In the genomic region with DNA sequence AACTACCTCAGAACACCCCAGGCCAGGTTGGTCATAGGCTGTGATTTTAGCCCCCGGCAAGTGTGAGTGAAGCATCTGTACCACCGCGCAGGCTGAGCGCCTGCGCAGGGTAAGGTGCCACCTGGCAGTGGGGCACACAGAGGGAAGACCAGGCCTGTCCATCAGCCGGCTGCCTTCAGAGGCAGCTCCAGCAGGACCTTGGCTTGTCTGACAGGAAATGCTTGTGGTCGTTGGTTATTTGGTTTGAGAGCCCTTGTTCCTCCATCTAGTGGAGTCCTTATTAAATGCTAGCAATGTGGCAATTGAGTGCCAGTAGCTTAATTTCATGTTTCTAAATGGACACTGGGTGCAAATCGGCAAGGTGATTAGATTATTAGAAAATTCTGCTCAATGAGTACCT, we compare ENCODE assay signal across 9 cellular contexts. TPM values are rescaled to one million over a fixed set of nuclear protein-coding genes. Genes with fewer than 3 reads are reported as not detected.
DNase-seq lines count a peak whose midpoint lies in the region; ATAC-seq, FAIRE-seq and TF ChIP-seq lines count a peak whose summit lies in the region.
"Had no signal": no experiment of that assay in that cellular context is flagged by ENCODE, and none has a peak within 500 bp of the region (broad histone marks: within the 10 kb centered on the region; RNA-seq: fewer than 3 reads in every experiment).

No MANE protein-coding gene starts in this region.

- peak overlapping the region; percentile 67 for H3K27ac Mint-ChIP-seq in CD8-positive, alpha-beta T cell

- H3K4me1 ChIP-seq in CD8-positive, alpha-beta T cell (ENCODE audit: insufficient read depth, low read length) = peaks cover 30% of the 10 kb centered on the region
- peaks cover 51% of the 10 kb centered on the region for H3K4me1 ChIP-seq in HepG2 (ENCODE audit: insufficient read depth, low read length)

- H3K79me2 ChIP-seq in HepG2 (ENCODE audit: insufficient read depth, low read length) = peaks cover 63% of the 10 kb centered on the region

- no TSS peak for BruUV-seq in HepG2 (replicated peaks; lab: Mats Ljungman, UMichigan)

- WGBS in HepG2 (ENCODE audit: low lambda C conversion rate) = 61% methylated on average over 3 of the region's 8 CpGs

- TF ChIP-seq RAD21 in HepG2 (CRISPR knock-in tag; IDR thresholded peaks at IDR 0.05) = no peak

- no peak overlapping the region for H3K27ac ChIP-seq in CD8-positive, alpha-beta T cell (ENCODE audit: low read depth, low read length)
- peak overlapping the region; percentile 47 for H3K27ac ChIP-seq in HepG2 (ENCODE audit: extremely low read length, insufficient read depth, low read length)

- H4K20me1 ChIP-seq in HepG2 (ENCODE audit: insufficient read depth, low read length) = peaks cover 27% of the 10 kb centered on the region

- peaks cover 51% of the 10 kb centered on the region for H3K4me1 Mint-ChIP-seq in CD8-positive, alpha-beta T cell (ENCODE audit: low read depth)

- no peak overlapping the region for H3K4me3 ChIP-seq in CD8-positive, alpha-beta T cell (ENCODE audit: low read depth, low read length)
- H3K4me3 ChIP-seq in HFF-Myc (replicated peaks; ENCODE audit: low read depth, low read length) (no peak overlapping the region), HepG2 (replicated peaks in 1 of 3; ENCODE audit: insufficient read depth in 1 of 3, low read depth in 2 of 3, low read length in 3 of 3) (no peak overlapping the region)

- TF ChIP-seq EP300 in HepG2 (IDR thresholded peaks at IDR 0.05; ENCODE audit: low read depth in 2 of 2, low read length in 2 of 2) = no peak
- TF ChIP-seq EP300 in HepG2 (CRISPR knock-in tag; IDR thresholded peaks at IDR 0.05; ENCODE audit: borderline replicate concordance) = no peak

- TF ChIP-seq CTCF in CD8-positive, alpha-beta T cell (IDR thresholded peaks at IDR 0.05) = no peak
- TF ChIP-seq CTCF in HFF-Myc (IDR thresholded peaks at IDR 0.05; ENCODE audit: low read depth, low read length, missing control alignments) = no peak
- peak; percentile 21; the same call in 1 of the 2 replicates for TF ChIP-seq CTCF in HepG2 (CRISPR knock-in tag; IDR thresholded peaks at IDR 0.05)

- in situ Hi-C loops in HepG2 (cut with HindIII; ENCODE audit: extremely low pct_ligation_motif_present, low pct_unique_long_range_greater_than_20kb) = no loop called here

- H2AFZ ChIP-seq in HepG2 (ENCODE audit: low read length) = no peak overlapping the region

- intact Hi-C loops in CD8-positive, alpha-beta T cell (cut with DNase I, micrococcal nuclease) = no loop called here
- intact Hi-C loops in HepG2 (cut with micrococcal nuclease; ENCODE audit: unreplicated experiment) = no loop called here

- no peak overlapping the region for H3K4me3 Mint-ChIP-seq in CD8-positive, alpha-beta T cell

- peak overlapping the region; percentile 2; the same call in 1 of the 2 replicates for H3K9ac ChIP-seq in HepG2 (ENCODE audit: insufficient read depth, low read depth, low read length)

- H3K9me3 Mint-ChIP-seq in CD8-positive, alpha-beta T cell = no peaks in the 10 kb centered on the region

- no peak for ATAC-seq in CD8-positive, alpha-beta T cell
- peak; percentile 54 for ATAC-seq in HepG2
- ATAC-seq in HG03280 (IDR thresholded peaks at IDR 0.05; ENCODE audit: unreplicated experiment) = no peak
- ATAC-seq in HG03342 (IDR thresholded peaks at IDR 0.05; ENCODE audit: unreplicated experiment) = no peak

- no peaks in the 10 kb centered on the region for H3K27me3 ChIP-seq in CD8-positive, alpha-beta T cell (ENCODE audit: insufficient read depth, low read length)
- H3K27me3 ChIP-seq in HepG2 (ENCODE audit: control insufficient read depth in 1 of 2, insufficient read depth in 2 of 2, low read length in 2 of 2) = no peaks in the 10 kb centered on the region

- TF ChIP-seq POLR2A in HepG2 (IDR thresholded peaks at IDR 0.05; ENCODE audit: insufficient read depth in 1 of 2, low read depth in 2 of 2, low read length in 2 of 2) = no peak

- 0 out of 2 replicates have a peak overlapping the region, but pooled peaks have one; percentile 30 for H3K4me2 ChIP-seq in HepG2 (ENCODE audit: low read depth, low read length)

- POLR2A ChIA-PET in CD8-positive, alpha-beta T cell (lab: Charles Lee) = no interaction called here
- POLR2A ChIA-PET in HepG2 (lab: Yijun Ruan, JAX) = interaction anchor here (1.2 kb wide), 1 partner anchor 31 kb away, joined by 3 read pairs; no protein-coding TSS in a partner anchor

- H3K27me3 Mint-ChIP-seq in CD8-positive, alpha-beta T cell (ENCODE audit: low read depth) = no peaks in the 10 kb centered on the region

- DNase-seq in CD8-positive, alpha-beta T cell = no peak
- DNase-seq in HFF-Myc (ENCODE audit: extremely low read depth, low read depth) (peak; percentile 16), UCSD-AML1 (lab: John Stamatoyannopoulos, UW; ENCODE audit: unreplicated experiment) (peak; percentile 51), HepG2 (ENCODE audit: low spot score) (peak; percentile 40), DMS 273 (lab: John Stamatoyannopoulos, UW; ENCODE audit: unreplicated experiment) (no peak), NCI-H345 (lab: John Stamatoyannopoulos, UW) (no peak)

- peaks cover 61% of the 10 kb centered on the region for H3K36me3 Mint-ChIP-seq in CD8-positive, alpha-beta T cell

- CTCF ChIA-PET in CD8-positive, alpha-beta T cell (lab: Charles Lee) = no interaction called here
- CTCF ChIA-PET in HepG2 (lab: Yijun Ruan, JAX; ENCODE audit: low intra/inter-chr PET ratio, low total read pairs) = no interaction called here

- no peaks in the 10 kb centered on the region for H3K9me3 ChIP-seq in CD8-positive, alpha-beta T cell (ENCODE audit: low read length)
- no peaks in the 10 kb centered on the region for H3K9me3 ChIP-seq in HepG2 (ENCODE audit: low read length)

- peaks cover 20% of the 10 kb centered on the region for H3K36me3 ChIP-seq in CD8-positive, alpha-beta T cell (ENCODE audit: insufficient read depth, low read length)
- peaks cover 15 to 45% of the 10 kb centered on the region in 2 experiments for H3K36me3 ChIP-seq in HepG2 (replicated peaks in 1 of 2; ENCODE audit: control insufficient read depth in 1 of 2, insufficient read depth in 2 of 2, low read length in 2 of 2)

- no peak for FAIRE-seq in HepG2 (lab: Jason Lieb, UNC)
- FAIRE-seq: H1 had no signal

RNA-seq across cellular contexts. Expression of a gene that starts 27.5 kb away (rescaled TPM):
- 10 to 100 TPM; 19.4 to 22.8 TPM for total RNA-seq in CD8-positive, alpha-beta T cell
- 9.6 and 17.2 TPM in 2 replicates for total RNA-seq in HepG2 (2016; rRNA removed; fragmentation: Illumina TruSeq; extraction: Trizol)
- 2.4 and 2.6 TPM in 2 replicates for total RNA-seq in HepG2 (2016; cell fraction: cytosol; rRNA removed; fragmentation: Illumina TruSeq; extraction: Trizol; ENCODE audit: low read depth)
- total RNA-seq in HepG2 (2016; cell fraction: insoluble cytoplasmic fraction; rRNA removed; fragmentation: Illumina TruSeq; extraction: Trizol) = 9.5 and 17.7 TPM in 2 replicates
- 6.9 and 7.4 TPM in 2 replicates for total RNA-seq in HepG2 (2016; cell fraction: membrane; rRNA removed; fragmentation: Illumina TruSeq; extraction: Trizol)
- total RNA-seq in HepG2 (2016; cell fraction: nucleus; rRNA removed; fragmentation: Illumina TruSeq; extraction: Trizol) = 15.9 and 18.2 TPM in 2 replicates
- 12.2 and 16.1 TPM in 2 replicates for polyA plus RNA-seq in HepG2 (2011; rRNA removed)
- polyA plus RNA-seq in HepG2 (2011; cell fraction: cytosol; rRNA removed) = 6.9 and 11.5 TPM in 2 replicates
- 98.4 and 122 TPM in 2 replicates for polyA plus RNA-seq in HepG2 (2011; cell fraction: nucleus; rRNA removed)
- polyA plus RNA-seq in HepG2 (2012) = 6.9 and 8.5 TPM in 2 replicates
- polyA plus RNA-seq in HepG2 (2016; cell fraction: cytosol; fragmentation: Illumina TruSeq; extraction: Trizol; ENCODE audit: low read depth) = 1.4 and 1.6 TPM in 2 replicates
- 8.9 and 9.4 TPM in 2 replicates for polyA plus RNA-seq in HepG2 (2016; cell fraction: insoluble cytoplasmic fraction; fragmentation: Illumina TruSeq; extraction: Trizol; ENCODE audit: low read depth)
- polyA plus RNA-seq in HepG2 (2016; cell fraction: membrane; fragmentation: Illumina TruSeq; extraction: Trizol; ENCODE audit: low read depth) = 3.8 and 4.2 TPM in 2 replicates
- polyA plus RNA-seq in HepG2 (2016; cell fraction: nucleus; fragmentation: Illumina TruSeq; extraction: Trizol; ENCODE audit: insufficient read depth, low read depth) = 47.1 and 52.2 TPM in 2 replicates
- polyA minus RNA-seq in HepG2 (2011; rRNA and poly(A)+ RNA removed; ENCODE audit: low replicate concordance) = 9.4 and 18.9 TPM in 2 replicates
- 4.6 and 8.4 TPM in 2 replicates for polyA minus RNA-seq in HepG2 (2011; cell fraction: cytosol; rRNA and poly(A)+ RNA removed)
- 9.1 and 11.2 TPM in 2 replicates for polyA minus RNA-seq in HepG2 (2011; cell fraction: nucleus; rRNA and poly(A)+ RNA removed)

RNA-seq across cellular contexts. Expression of a gene that starts 39.8 kb away (rescaled TPM):
- 10 to 100 TPM; 70.0 to 80.7 TPM for total RNA-seq in CD8-positive, alpha-beta T cell
- total RNA-seq in HepG2 (2016; rRNA removed; fragmentation: Illumina TruSeq; extraction: Trizol) = 62.8 and 68.1 TPM in 2 replicates
- total RNA-seq in HepG2 (2016; cell fraction: cytosol; rRNA removed; fragmentation: Illumina TruSeq; extraction: Trizol; ENCODE audit: low read depth) = 18.9 and 19.0 TPM in 2 replicates
- 58.6 and 68.6 TPM in 2 replicates for total RNA-seq in HepG2 (2016; cell fraction: insoluble cytoplasmic fraction; rRNA removed; fragmentation: Illumina TruSeq; extraction: Trizol)
- 65.4 and 80.0 TPM in 2 replicates for total RNA-seq in HepG2 (2016; cell fraction: membrane; rRNA removed; fragmentation: Illumina TruSeq; extraction: Trizol)
- 38.0 and 40.7 TPM in 2 replicates for total RNA-seq in HepG2 (2016; cell fraction: nucleus; rRNA removed; fragmentation: Illumina TruSeq; extraction: Trizol)
- 23.9 and 29.4 TPM in 2 replicates for polyA plus RNA-seq in HepG2 (2011; rRNA removed)
- polyA plus RNA-seq in HepG2 (2011; cell fraction: cytosol; rRNA removed) = 13.8 and 18.5 TPM in 2 replicates
- polyA plus RNA-seq in HepG2 (2011; cell fraction: nucleus; rRNA removed) = 23.8 and 24.4 TPM in 2 replicates
- polyA plus RNA-seq in HepG2 (2012) = 43.4 and 54.0 TPM in 2 replicates
- 29.1 and 32.3 TPM in 2 replicates for polyA plus RNA-seq in HepG2 (2016; cell fraction: cytosol; fragmentation: Illumina TruSeq; extraction: Trizol; ENCODE audit: low read depth)
- 93.6 and 111 TPM in 2 replicates for polyA plus RNA-seq in HepG2 (2016; cell fraction: insoluble cytoplasmic fraction; fragmentation: Illumina TruSeq; extraction: Trizol; ENCODE audit: low read depth)
- 65.2 and 73.0 TPM in 2 replicates for polyA plus RNA-seq in HepG2 (2016; cell fraction: membrane; fragmentation: Illumina TruSeq; extraction: Trizol; ENCODE audit: low read depth)
- polyA plus RNA-seq in HepG2 (2016; cell fraction: nucleus; fragmentation: Illumina TruSeq; extraction: Trizol; ENCODE audit: insufficient read depth, low read depth) = 82.8 and 91.4 TPM in 2 replicates
- 24.4 and 42.6 TPM in 2 replicates for polyA minus RNA-seq in HepG2 (2011; rRNA and poly(A)+ RNA removed; ENCODE audit: low replicate concordance)
- 17.8 and 23.1 TPM in 2 replicates for polyA minus RNA-seq in HepG2 (2011; cell fraction: cytosol; rRNA and poly(A)+ RNA removed)
- polyA minus RNA-seq in HepG2 (2011; cell fraction: nucleus; rRNA and poly(A)+ RNA removed) = 36.4 and 41.8 TPM in 2 replicates

RNA-seq across cellular contexts. Expression of a gene that starts 44.4 kb away (rescaled TPM):
- total RNA-seq in CD8-positive, alpha-beta T cell = not detected
- 0.87 and 1.0 TPM in 2 replicates for total RNA-seq in HepG2 (2016; rRNA removed; fragmentation: Illumina TruSeq; extraction: Trizol)
- 0.71 and 1.5 TPM in 2 replicates for total RNA-seq in HepG2 (2016; cell fraction: cytosol; rRNA removed; fragmentation: Illumina TruSeq; extraction: Trizol; ENCODE audit: low read depth)
- total RNA-seq in HepG2 (2016; cell fraction: insoluble cytoplasmic fraction; rRNA removed; fragmentation: Illumina TruSeq; extraction: Trizol) = 0.88 and 0.95 TPM in 2 replicates
- total RNA-seq in HepG2 (2016; cell fraction: membrane; rRNA removed; fragmentation: Illumina TruSeq; extraction: Trizol) = 0.53 and 1.1 TPM in 2 replicates
- total RNA-seq in HepG2 (2016; cell fraction: nucleus; rRNA removed; fragmentation: Illumina TruSeq; extraction: Trizol) = 0.47 and 0.65 TPM in 2 replicates
- 1.7 and 7.6 TPM in 2 replicates for polyA plus RNA-seq in HepG2 (2011; rRNA removed)
- polyA plus RNA-seq in HepG2 (2011; cell fraction: cytosol; rRNA removed) = 3.2 and 4.5 TPM in 2 replicates
- 4.2 and 9.5 TPM in 2 replicates for polyA plus RNA-seq in HepG2 (2011; cell fraction: nucleus; rRNA removed)
- 6.6 and 11.5 TPM in 2 replicates for polyA plus RNA-seq in HepG2 (2012)
- polyA plus RNA-seq in HepG2 (2016; cell fraction: cytosol; fragmentation: Illumina TruSeq; extraction: Trizol; ENCODE audit: low read depth) = 0.17 and 0.24 TPM in 2 replicates
- 0.51 and 0.54 TPM in 2 replicates for polyA plus RNA-seq in HepG2 (2016; cell fraction: insoluble cytoplasmic fraction; fragmentation: Illumina TruSeq; extraction: Trizol; ENCODE audit: low read depth)
- polyA plus RNA-seq in HepG2 (2016; cell fraction: membrane; fragmentation: Illumina TruSeq; extraction: Trizol; ENCODE audit: low read depth) = 0.41 and 0.42 TPM in 2 replicates
- 0.53 and 0.61 TPM in 2 replicates for polyA plus RNA-seq in HepG2 (2016; cell fraction: nucleus; fragmentation: Illumina TruSeq; extraction: Trizol; ENCODE audit: insufficient read depth, low read depth)
- polyA minus RNA-seq in HepG2 (2011; rRNA and poly(A)+ RNA removed; ENCODE audit: low replicate concordance) = 4.3 TPM in 1 of 2 replicates, not detected in the other
- polyA minus RNA-seq in HepG2 (2011; cell fraction: cytosol; rRNA and poly(A)+ RNA removed) = 2.3 and 3.1 TPM in 2 replicates
- polyA minus RNA-seq in HepG2 (2011; cell fraction: nucleus; rRNA and poly(A)+ RNA removed) = 0.52 and 1.5 TPM in 2 replicates
- total RNA-seq: H1 had no signal
- polyA plus RNA-seq: H1 had no signal

Comparison
In these comparisons a context has a peak if more than half of its experiments do, and no peak if none do; other contexts are left out.
1. DNase-seq: peak in HFF-Myc (single experiment), UCSD-AML1 (single experiment) and HepG2 (single experiment); none in CD8-positive, alpha-beta T cell (0 of 7), DMS 273 (single experiment) and NCI-H345 (single experiment).